10 cellular contexts compared by ENCODE assay signal in genomic region chr11:16902182-16902581, GRCh38.
DNase-seq lines count a peak whose midpoint lies in the region; ATAC-seq and FAIRE-seq lines count a peak whose summit lies in the region.
"Had no signal": no experiment of that assay in that cellular context is flagged by ENCODE, and none has a peak within 500 bp of the region (broad histone marks: within the 10 kb centered on the region; RNA-seq: fewer than 3 reads in every experiment).

No MANE protein-coding gene starts in this region.

- ATAC-seq in HG02938 (IDR thresholded peaks at IDR 0.05; ENCODE audit: unreplicated experiment) = peak; percentile 85

- peaks cover 28% of the 10 kb centered on the region for H3K4me1 Mint-ChIP-seq in T-helper 1 cell treated with Interleukin-12 subunit alpha and Interleukin-12 subunit beta and Interleukin-4 antibody, amounts not matched to agents 30 μg/mL and 1 μg/mL, for 36 hours (ENCODE audit: low read depth)

- DNase-seq in activated CD4-positive, alpha-beta T cell treated with anti-CD3 and anti-CD28 coated beads for 48 hours = peak; percentile 64
- DNase-seq in activated CD4-positive, alpha-beta T cell treated with anti-CD3 and anti-CD28 coated beads, Interleukin-2, amount 50 U/mL, for 1 hour = no peak
- peak; percentile 18 to 37 for DNase-seq in stimulated activated CD4-positive, alpha-beta T cell treated with anti-CD3 and anti-CD28 coated beads, Interleukin-4, amount 100 ng/mL, for 4 hours
- DNase-seq in NCI-H526 treated with DMSO at 0.1 percent for 48 hours (lab: John Stamatoyannopoulos, UW) = no peak
- no peak for DNase-seq in RCC 7860 (ENCODE audit: low spot score)
- no peak for DNase-seq in NCI-H510A treated with DMSO at 0.1 percent for 48 hours (lab: John Stamatoyannopoulos, UW)
- DNase-seq: activated CD8-positive, alpha-beta memory T cell treated with anti-CD3 and anti-CD28 coated beads, Interleukin-2, amount 50 U/mL, for 48 hours had no signal

- H3K9me3 Mint-ChIP-seq in T-helper 1 cell treated with Interleukin-12 subunit alpha and Interleukin-12 subunit beta and Interleukin-4 antibody, amounts not matched to agents 30 μg/mL and 1 μg/mL, for 36 hours = no peaks in the 10 kb centered on the region

- H3K27ac Mint-ChIP-seq in T-helper 1 cell treated with Interleukin-12 subunit alpha and Interleukin-12 subunit beta and Interleukin-4 antibody, amounts not matched to agents 30 μg/mL and 1 μg/mL, for 36 hours = peak overlapping the region; percentile 83

- no peak overlapping the region for H3K4me3 Mint-ChIP-seq in T-helper 1 cell treated with Interleukin-12 subunit alpha and Interleukin-12 subunit beta and Interleukin-4 antibody, amounts not matched to agents 30 μg/mL and 1 μg/mL, for 36 hours

- no peak for FAIRE-seq in RCC 7860 (lab: Jason Lieb, UNC)
- FAIRE-seq: islet of Langerhans had no signal

- no peaks in the 10 kb centered on the region for H3K27me3 Mint-ChIP-seq in T-helper 1 cell treated with Interleukin-12 subunit alpha and Interleukin-12 subunit beta and Interleukin-4 antibody, amounts not matched to agents 30 μg/mL and 1 μg/mL, for 36 hours (ENCODE audit: low read depth)

- no peaks in the 10 kb centered on the region for H3K36me3 Mint-ChIP-seq in T-helper 1 cell treated with Interleukin-12 subunit alpha and Interleukin-12 subunit beta and Interleukin-4 antibody, amounts not matched to agents 30 μg/mL and 1 μg/mL, for 36 hours (ENCODE audit: low read depth)

Comparison
In these comparisons a context has a peak if more than half of its experiments do, and no peak if none do; other contexts are left out.
1. DNase-seq: peak in activated CD4-positive, alpha-beta T cell treated with anti-CD3 and anti-CD28 coated beads for 48 hours (single experiment) and stimulated activated CD4-positive, alpha-beta T cell treated with anti-CD3 and anti-CD28 coated beads, Interleukin-4, amount 100 ng/mL, for 4 hours (2 of 2); none in activated CD4-positive, alpha-beta T cell treated with anti-CD3 and anti-CD28 coated beads, Interleukin-2, amount 50 U/mL, for 1 hour (single experiment), NCI-H526 treated with DMSO at 0.1 percent for 48 hours (single experiment), RCC 7860 (single experiment) and NCI-H510A treated with DMSO at 0.1 percent for 48 hours (single experiment).